In the genomic region with DNA sequence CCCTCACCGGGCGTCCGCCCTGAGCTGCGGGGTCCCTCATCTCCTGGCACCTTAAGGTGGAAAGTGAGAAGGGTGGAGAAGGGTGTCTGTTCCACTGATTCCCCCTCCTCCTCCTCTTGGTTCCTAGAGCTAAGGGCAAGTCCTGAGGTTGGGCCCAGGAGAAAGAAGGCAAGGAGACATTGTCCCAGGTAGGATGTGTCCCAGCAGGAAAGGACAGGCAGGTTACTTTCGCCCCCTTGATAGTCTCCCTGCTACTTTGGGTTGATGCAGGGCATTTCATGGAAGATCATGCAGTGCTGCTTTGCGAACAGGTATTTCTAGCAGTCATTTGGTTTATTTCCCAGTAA, we compare ENCODE assay signal across 8 cellular contexts. TPM values are rescaled to one million over a fixed set of nuclear protein-coding genes. Genes with fewer than 3 reads are reported as not detected.
DNase-seq lines count a peak whose midpoint lies in the region; ATAC-seq and TF ChIP-seq lines count a peak whose summit lies in the region.

No MANE protein-coding gene starts in this region.

- H3K4me3 ChIP-seq in PC-3 (ENCODE audit: low read length) (peak overlapping the region; percentile 97), fibroblast of lung (replicated peaks in 1 of 4; ENCODE audit: control extremely low read depth in 1 of 4, insufficient read depth in 1 of 4, low read depth in 3 of 4, low read length in 4 of 4) (peak overlapping the region; percentile 56 to 92 (median 68)), osteoblast (ENCODE audit: insufficient read depth, low read length) (peak overlapping the region; percentile 78)

- ATAC-seq in PC-3 (peak; percentile 23; the same call in 1 of the 2 replicates), GM21576 (IDR thresholded peaks at IDR 0.05; ENCODE audit: unreplicated experiment) (no peak), GM18867 (IDR thresholded peaks at IDR 0.05; ENCODE audit: unreplicated experiment) (no peak)

- H3K27me3 ChIP-seq in PC-3 (ENCODE audit: low read length) (no peaks in the 10 kb centered on the region), fibroblast of lung (ENCODE audit: control insufficient read depth, insufficient read depth, low read length) (no peaks in the 10 kb centered on the region), osteoblast (ENCODE audit: insufficient read depth, low read length) (no peaks in the 10 kb centered on the region)

- H3F3A ChIP-seq in PC-3 (ENCODE audit: low read length, unreplicated experiment), result no peaks in the 10 kb centered on the region

- POLR2A ChIA-PET in PC-3 (lab: Charles Lee; ENCODE audit: unreplicated experiment), result interaction anchor here (0.6 to 1.1 kb wide), 3 partner anchors 11 to 1664 kb away, joined by 5 to 12 read pairs (median 7); no protein-coding TSS in a partner anchor

- H3K79me2 ChIP-seq in PC-3 (ENCODE audit: low read length) (peaks cover 13% of the 10 kb centered on the region), fibroblast of lung (ENCODE audit: control insufficient read depth, insufficient read depth, low read length) (no peaks in the 10 kb centered on the region), osteoblast (ENCODE audit: insufficient read depth, low read length) (peaks cover 36% of the 10 kb centered on the region)

- H3K4me2 ChIP-seq in PC-3 (ENCODE audit: low read length) (peak overlapping the region; percentile 99), fibroblast of lung (ENCODE audit: extremely low read depth, insufficient read depth, low read length) (peak overlapping the region; percentile 96), osteoblast (ENCODE audit: insufficient read depth, low read length) (peak overlapping the region; percentile 96)

- DNase-seq in PC-3 (peak; percentile 6), fibroblast of lung (ENCODE audit: low read depth in 2 of 2) (no peak), osteoblast (ENCODE audit: insufficient read length, low spot score, missing footprints) (no peak), NOMO-1 (lab: John Stamatoyannopoulos, UW; ENCODE audit: unreplicated experiment in 2 of 2) (no peak), NAMALWA (ENCODE audit: low spot score) (no peak)

- CTCF ChIA-PET in PC-3 (lab: Charles Lee), result interaction anchor here (0.6 to 1.4 kb wide), 5 partner anchors 31 to 65 kb away, joined by 3 to 12 read pairs (median 7); a partner anchor contains a TSS

- peak overlapping the region; percentile 100 for H3K27ac ChIP-seq in C4-2B
- H3K27ac ChIP-seq in PC-3 (ENCODE audit: low read length), result no peak overlapping the region
- H3K27ac ChIP-seq in fibroblast of lung (ENCODE audit: insufficient read depth, low read length), result peak overlapping the region; percentile 46
- peak overlapping the region; percentile 44 for H3K27ac ChIP-seq in osteoblast (ENCODE audit: low read depth, low read length)

- H3K9ac ChIP-seq in PC-3 (ENCODE audit: low read length) (peak overlapping the region; percentile 64), fibroblast of lung (ENCODE audit: insufficient read depth, low read length) (peak overlapping the region; percentile 70)

- BruUV-seq in PC-3 (replicated peaks; lab: Mats Ljungman, UMichigan), result no TSS peak

- H4K20me1 ChIP-seq in PC-3 (ENCODE audit: low read length) (no peaks in the 10 kb centered on the region), fibroblast of lung (ENCODE audit: control insufficient read depth, extremely low read depth, insufficient read depth, low read length) (no peaks in the 10 kb centered on the region), osteoblast (ENCODE audit: insufficient read depth, low read length) (no peaks in the 10 kb centered on the region)

- H3K36me3 ChIP-seq in PC-3 (ENCODE audit: low read depth, low read length) (no peaks in the 10 kb centered on the region), fibroblast of lung (ENCODE audit: control insufficient read depth, insufficient read depth, low read length) (no peaks in the 10 kb centered on the region), osteoblast (ENCODE audit: insufficient read depth, low read length) (no peaks in the 10 kb centered on the region)

- H2AFZ ChIP-seq in PC-3 (ENCODE audit: low read length) (peak overlapping the region; percentile 88), fibroblast of lung (ENCODE audit: low read length) (peak overlapping the region; percentile 88), osteoblast (ENCODE audit: low read length) (peak overlapping the region; percentile 68)

- no peaks in the 10 kb centered on the region for H3K9me2 ChIP-seq in PC-3 (replicated peaks; ENCODE audit: low read length)

- H3K9me3 ChIP-seq in PC-3 (ENCODE audit: low read length) (no peaks in the 10 kb centered on the region), fibroblast of lung (ENCODE audit: control insufficient read depth, insufficient read depth, low read depth, low read length) (no peaks in the 10 kb centered on the region), osteoblast (ENCODE audit: low read depth, low read length) (no peaks in the 10 kb centered on the region)

- intact Hi-C loops in PC-3 (cut with micrococcal nuclease), result loop anchor here (2.0 kb wide), 1 partner anchor 51 kb away; no protein-coding TSS in a partner anchor

- TF ChIP-seq CTCF in C4-2B (conservative IDR thresholded peaks at IDR 0.05) (no peak), PC-3 (conservative IDR thresholded peaks at IDR 0.05; ENCODE audit: low read depth, low read length) (no peak), fibroblast of lung (conservative IDR thresholded peaks at IDR 0.05 in 1 of 2, IDR thresholded peaks at IDR 0.05 in 1 of 2; ENCODE audit: low read depth in 1 of 2, low read length in 2 of 2) (no peak), osteoblast (IDR thresholded peaks at IDR 0.05; ENCODE audit: extremely low read depth, low read depth, low read length) (no peak)

- H3K4me1 ChIP-seq in PC-3 (ENCODE audit: insufficient read depth, low read length) (peaks cover 23% of the 10 kb centered on the region), fibroblast of lung (ENCODE audit: control insufficient read depth, extremely low read depth, insufficient read depth, low read length) (peaks cover 2% of the 10 kb centered on the region), osteoblast (ENCODE audit: insufficient read depth, low read length) (peaks cover 20% of the 10 kb centered on the region)

RNA-seq across cellular contexts. Expression of a gene that starts 0.6 kb away (rescaled TPM):
- total RNA-seq in PC-3 (2014; rRNA removed), result 4.7 and 7.0 TPM in 2 replicates
- total RNA-seq in fibroblast of lung, result 26.3 and 29.8 TPM in 2 replicates
- polyA plus RNA-seq in fibroblast of lung, result 11.4 and 16.5 TPM in 2 replicates
- polyA plus RNA-seq in fibroblast of lung (2012), result 4.2 and 5.9 TPM in 2 replicates
- 1.6 and 3.3 TPM in 2 replicates for polyA minus RNA-seq in fibroblast of lung (ENCODE audit: low replicate concordance)
- 9.8 and 18.6 TPM in 2 replicates for total RNA-seq in osteoblast

RNA-seq across cellular contexts. Expression of a gene that starts 32.9 kb away (rescaled TPM):
- total RNA-seq in PC-3 (2014; rRNA removed) (3.1 and 6.6 TPM in 2 replicates), fibroblast of lung (6.2 and 7.1 TPM in 2 replicates), osteoblast (5.4 and 8.8 TPM in 2 replicates)
- 0.99 and 1.3 TPM in 2 replicates for polyA plus RNA-seq in fibroblast of lung
- polyA plus RNA-seq in fibroblast of lung (2012), result 1.4 and 2.1 TPM in 2 replicates
- 0.43 TPM in 1 of 2 replicates, not detected in the other for polyA minus RNA-seq in fibroblast of lung (ENCODE audit: low replicate concordance)

RNA-seq across cellular contexts. Expression of a gene that starts 57.9 kb away (rescaled TPM):
- total RNA-seq in PC-3 (2014; rRNA removed) (15.7 and 21.2 TPM in 2 replicates), fibroblast of lung (60.9 and 69.9 TPM in 2 replicates), osteoblast (39.1 and 45.4 TPM in 2 replicates)
- 26.1 and 57.0 TPM in 2 replicates for polyA plus RNA-seq in fibroblast of lung
- 12.5 and 34.2 TPM in 2 replicates for polyA plus RNA-seq in fibroblast of lung (2012)
- 1.7 TPM in 1 of 2 replicates, not detected in the other for polyA minus RNA-seq in fibroblast of lung (ENCODE audit: low replicate concordance)
